12 cellular contexts compared by ENCODE assay signal in the genomic region with DNA sequence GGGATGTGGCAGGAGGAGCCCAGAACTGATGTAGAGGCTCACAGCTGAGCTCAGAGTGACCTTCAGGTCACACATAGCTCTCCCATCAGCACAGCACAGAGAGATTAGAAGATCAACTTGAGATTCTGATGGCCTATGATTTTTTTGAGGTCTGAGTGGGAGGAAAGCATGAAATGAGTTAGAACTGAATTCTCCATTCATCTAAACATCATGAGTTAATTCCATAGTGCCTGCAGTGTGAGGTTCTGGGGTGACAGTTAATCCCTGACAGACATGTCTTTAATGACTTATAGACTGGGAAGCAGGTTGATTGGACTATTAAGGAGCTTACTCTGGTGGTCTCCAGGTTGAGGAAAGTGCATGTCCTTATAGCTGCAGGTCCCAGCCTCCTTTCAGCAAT.
"Had no signal": no experiment of that assay in that cellular context is flagged by ENCODE, and none has a peak within 500 bp of the region (broad histone marks: within the 10 kb centered on the region; RNA-seq: fewer than 3 reads in every experiment).

No MANE protein-coding gene starts in this region.

- H3K27ac ChIP-seq: hepatocyte, parathyroid adenoma, SJSA1, thyroid gland had no signal

- H3K79me2 ChIP-seq: hepatocyte had no signal

- H3K27me3 ChIP-seq: hepatocyte, SJSA1, thyroid gland had no signal

- H3K4me3 ChIP-seq: hepatocyte, SJSA1, thyroid gland had no signal

- ATAC-seq: esophagus mucosa, left lobe of liver had no signal

- H3K36me3 Mint-ChIP-seq: naive B cell had no signal

- H2AFZ ChIP-seq: hepatocyte, parathyroid adenoma had no signal

- H3K4me3 Mint-ChIP-seq: naive B cell had no signal

- H3K9ac ChIP-seq: parathyroid adenoma had no signal

- H3K4me2 ChIP-seq: hepatocyte had no signal

- DNase-seq: activated naive CD4-positive, alpha-beta T cell; naive B cell; stimulated activated CD4-positive, alpha-beta T cell treated with anti-CD3 and anti-CD28 coated beads, Interleukin-2, amount 100 ng/mL, for 24 hours; SW 1271; thyroid gland had no signal

- FAIRE-seq: colon, keratinocyte had no signal

- H3K9me3 ChIP-seq: thyroid gland had no signal

- H3K27me3 Mint-ChIP-seq: naive B cell had no signal

- H3K9me3 Mint-ChIP-seq: naive B cell had no signal
